Comparison of ENCODE assay signal across 13 cellular contexts in genomic region chr4:119039779-119040178, GRCh38.
DNase-seq lines count a peak whose midpoint lies in the region; ATAC-seq and TF ChIP-seq lines count a peak whose summit lies in the region.
"Had no signal": no experiment of that assay in that cellular context is flagged by ENCODE, and none has a peak within 500 bp of the region (broad histone marks: within the 10 kb centered on the region; RNA-seq: fewer than 3 reads in every experiment).

No MANE protein-coding gene starts in this region.

- H3K36me3 ChIP-seq in rectal smooth muscle tissue (ENCODE audit: control insufficient read depth, insufficient read depth, low read length) = no peaks in the 10 kb centered on the region
- no peaks in the 10 kb centered on the region for H3K36me3 ChIP-seq in thyroid gland
- no peaks in the 10 kb centered on the region for H3K36me3 ChIP-seq in MM.1S (replicated peaks; ENCODE audit: insufficient read depth, low read length)

- TF ChIP-seq CTCF in NB4 (IDR thresholded peaks at IDR 0.05; ENCODE audit: low read depth, low read length) = no peak
- no peak for TF ChIP-seq CTCF in endothelial cell (IDR thresholded peaks at IDR 0.05; ENCODE audit: unreplicated experiment)
- no peak for TF ChIP-seq CTCF in thyroid gland (IDR thresholded peaks at IDR 0.05)
- TF ChIP-seq CTCF in MM.1S (IDR thresholded peaks at IDR 0.05; ENCODE audit: low read length) = no peak

- TF ChIP-seq POLR2A in NB4 (IDR thresholded peaks at IDR 0.05; ENCODE audit: extremely low read depth, insufficient read length) (no peak), thyroid gland (IDR thresholded peaks at IDR 0.05) (no peak)

- H3K4me1 Mint-ChIP-seq in endothelial cell (ENCODE audit: unreplicated experiment) = peaks cover 9% of the 10 kb centered on the region
- no peaks in the 10 kb centered on the region for H3K4me1 Mint-ChIP-seq in natural killer cell treated with Interleukin-12 subunit alpha and Interleukin-12 subunit beta and Interleukin-15 and Interleukin-18, amount 100 ng/mL, for 72 hours (ENCODE audit: low read depth in 2 of 2)

- ATAC-seq in natural killer cell treated with Interleukin-12 subunit alpha and Interleukin-12 subunit beta and Interleukin-15 and Interleukin-18, amount 100 ng/mL, for 72 hours = no peak
- ATAC-seq: body of pancreas had no signal

- no peak overlapping the region for H3K4me2 ChIP-seq in MM.1S (ENCODE audit: low read depth, low read length)

- intact Hi-C loops in thyroid gland (cut with DNase I) = loop anchor here (5.0 kb wide), 1 partner anchor 248 kb away; no protein-coding TSS in a partner anchor

- H3K9me3 ChIP-seq in thyroid gland (no peaks in the 10 kb centered on the region), MM.1S (replicated peaks; ENCODE audit: insufficient read depth, low read length) (no peaks in the 10 kb centered on the region)
- H3K9me3 ChIP-seq: body of pancreas had no signal

- no peaks in the 10 kb centered on the region for H3K27me3 ChIP-seq in rectal smooth muscle tissue (ENCODE audit: control insufficient read depth, insufficient read depth, low read length)
- H3K27me3 ChIP-seq in thyroid gland = no peaks in the 10 kb centered on the region
- no peaks in the 10 kb centered on the region for H3K27me3 ChIP-seq in MM.1S (replicated peaks; ENCODE audit: insufficient read depth, low read length)
- H3K27me3 ChIP-seq: body of pancreas had no signal

- H3K9ac ChIP-seq in rectal smooth muscle tissue (ENCODE audit: low read length) (no peak overlapping the region), MM.1S (ENCODE audit: low read length) (no peak overlapping the region)

- no peak overlapping the region for H3K4me3 ChIP-seq in NB4 (ENCODE audit: low read depth, low read length)
- H3K4me3 ChIP-seq in rectal smooth muscle tissue (ENCODE audit: low read length) = no peak overlapping the region
- H3K4me3 ChIP-seq in thyroid gland (replicated peaks in 1 of 3) = no peak overlapping the region
- no peak overlapping the region for H3K4me3 ChIP-seq in MM.1S (ENCODE audit: low read length)
- H3K4me3 ChIP-seq: body of pancreas, SK-N-MC had no signal

- H3K9me2 ChIP-seq in MM.1S (replicated peaks; ENCODE audit: insufficient read depth, low read length) = no peaks in the 10 kb centered on the region

- no peaks in the 10 kb centered on the region for H4K20me1 ChIP-seq in MM.1S (ENCODE audit: insufficient read depth, low read length)

- H3K4me3 Mint-ChIP-seq in endothelial cell (ENCODE audit: unreplicated experiment) = no peak overlapping the region
- no peak overlapping the region for H3K4me3 Mint-ChIP-seq in natural killer cell treated with Interleukin-12 subunit alpha and Interleukin-12 subunit beta and Interleukin-15 and Interleukin-18, amount 100 ng/mL, for 72 hours
- H3K4me3 Mint-ChIP-seq: memory B cell had no signal

- no peak overlapping the region for H3K27ac Mint-ChIP-seq in endothelial cell (ENCODE audit: unreplicated experiment)
- H3K27ac Mint-ChIP-seq in natural killer cell treated with Interleukin-12 subunit alpha and Interleukin-12 subunit beta and Interleukin-15 and Interleukin-18, amount 100 ng/mL, for 72 hours = no peak overlapping the region
- H3K27ac Mint-ChIP-seq: memory B cell had no signal

- H3F3A ChIP-seq in MM.1S (ENCODE audit: insufficient read depth, low read length) = no peaks in the 10 kb centered on the region

- H3K9me3 Mint-ChIP-seq in endothelial cell (ENCODE audit: unreplicated experiment) = no peaks in the 10 kb centered on the region
- no peaks in the 10 kb centered on the region for H3K9me3 Mint-ChIP-seq in natural killer cell treated with Interleukin-12 subunit alpha and Interleukin-12 subunit beta and Interleukin-15 and Interleukin-18, amount 100 ng/mL, for 72 hours
- H3K9me3 Mint-ChIP-seq: memory B cell had no signal

- H3K79me2 ChIP-seq in MM.1S (ENCODE audit: low read length) = no peaks in the 10 kb centered on the region

- H3K4me1 ChIP-seq in rectal smooth muscle tissue (ENCODE audit: control insufficient read depth, insufficient read depth, low read length) (peaks cover 30% of the 10 kb centered on the region), thyroid gland (peaks cover 0 to 8% of the 10 kb centered on the region in 2 donors), MM.1S (ENCODE audit: low read length) (no peaks in the 10 kb centered on the region)

- H3K36me3 Mint-ChIP-seq in endothelial cell (ENCODE audit: low read depth, unreplicated experiment) = no peaks in the 10 kb centered on the region
- no peaks in the 10 kb centered on the region for H3K36me3 Mint-ChIP-seq in natural killer cell treated with Interleukin-12 subunit alpha and Interleukin-12 subunit beta and Interleukin-15 and Interleukin-18, amount 100 ng/mL, for 72 hours
- H3K36me3 Mint-ChIP-seq: memory B cell had no signal

- no peaks in the 10 kb centered on the region for H3K27me3 Mint-ChIP-seq in endothelial cell (ENCODE audit: unreplicated experiment)
- H3K27me3 Mint-ChIP-seq in natural killer cell treated with Interleukin-12 subunit alpha and Interleukin-12 subunit beta and Interleukin-15 and Interleukin-18, amount 100 ng/mL, for 72 hours = peaks cover 0 to 2% of the 10 kb centered on the region in 2 donors

- WGBS in thyroid gland, 2 donors = 74 to 83% methylated on average over 4 of the region's 4 CpGs

- H3K27ac ChIP-seq in rectal smooth muscle tissue (ENCODE audit: low read depth, low read length) (peak overlapping the region; percentile 62), thyroid gland (no peak overlapping the region), MM.1S (ENCODE audit: low read length) (no peak overlapping the region)
- H3K27ac ChIP-seq: body of pancreas, SK-N-MC had no signal

- DNase-seq in D341Med (ENCODE audit: low spot score) = peak; percentile 50
- peak; percentile 14 for DNase-seq in NB4 (ENCODE audit: low read depth)
- DNase-seq in endothelial cell (ENCODE audit: low spot score) = peak; percentile 45
- DNase-seq in thyroid gland = no peak
- no peak for DNase-seq in MM.1S
- no peak for DNase-seq in NCI-H2196 treated with DMSO at 0.1 percent for 48 hours (lab: John Stamatoyannopoulos, UW; ENCODE audit: unreplicated experiment)
- DNase-seq in natural killer cell treated with Interleukin-12 subunit alpha and Interleukin-12 subunit beta and Interleukin-15 and Interleukin-18, amount 100 ng/mL, for 72 hours (ENCODE audit: low spot score) = no peak
- DNase-seq: activated CD8-positive, alpha-beta memory T cell treated with anti-CD3 and anti-CD28 coated beads, Interleukin-2, amount 50 U/mL, for 4 hours; NCI-H1436 treated with DMSO at 0.1 percent for 48 hours had no signal

- no peak overlapping the region for H2AFZ ChIP-seq in MM.1S (ENCODE audit: low read length)

Comparison
In these comparisons a context has a peak if more than half of its experiments do, and no peak if none do; other contexts are left out.
1. DNase-seq: peak in D341Med (single experiment), NB4 (single experiment) and endothelial cell (single experiment); none in thyroid gland (0 of 2), MM.1S (single experiment), NCI-H2196 treated with DMSO at 0.1 percent for 48 hours (single experiment) and natural killer cell treated with Interleukin-12 subunit alpha and Interleukin-12 subunit beta and Interleukin-15 and Interleukin-18, amount 100 ng/mL, for 72 hours (single experiment).